In the genomic region with DNA sequence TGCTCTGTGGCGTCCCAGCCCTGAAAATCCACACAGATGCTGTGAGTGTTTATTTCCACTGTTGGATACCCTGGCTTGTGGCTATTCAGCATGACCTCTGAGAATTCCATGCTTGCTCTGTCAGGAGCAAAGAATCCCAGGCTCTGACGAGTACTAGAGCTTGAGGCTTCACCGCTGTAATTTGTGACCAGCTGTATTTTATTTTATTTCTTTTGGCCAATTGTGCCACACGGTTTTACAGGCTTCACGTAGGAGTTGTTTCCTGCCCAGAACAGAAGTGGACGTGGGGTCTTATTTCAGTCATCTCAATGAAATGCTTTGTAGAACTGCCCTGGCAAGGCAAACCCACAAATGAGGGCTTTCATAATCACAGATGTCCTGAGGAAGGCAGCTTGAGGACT, we compare ENCODE assay signal across 15 cellular contexts.
DNase-seq lines count a peak whose midpoint lies in the region; ATAC-seq and TF ChIP-seq lines count a peak whose summit lies in the region.
"Had no signal": no experiment of that assay in that cellular context is flagged by ENCODE, and none has a peak within 500 bp of the region (broad histone marks: within the 10 kb centered on the region; RNA-seq: fewer than 3 reads in every experiment).

No MANE protein-coding gene starts in this region.

- H2AK5ac ChIP-seq in neuronal stem cell (ENCODE audit: low read depth, low read length): no peak overlapping the region

- peak overlapping the region; percentile 26 for H2BK15ac ChIP-seq in neuronal stem cell (ENCODE audit: low read length)

- DNase-seq in BJ (ENCODE audit: low read depth) (peak; percentile 93), NB4 (ENCODE audit: low read depth) (peak; percentile 85), dorsolateral prefrontal cortex (no peak), neuronal stem cell (ENCODE audit: low spot score) (no peak), immature natural killer cell (no peak), GM19238 (ENCODE audit: insufficient read length, low spot score) (no peak)
- DNase-seq in activated CD8-positive, alpha-beta memory T cell treated with anti-CD3 and anti-CD28 coated beads, Interleukin-2, amount 50 U/mL, for 4 hours: no peak
- DNase-seq: activated naive CD4-positive, alpha-beta T cell treated with Interleukin-2 at 50 U/mL for 16 hours; cortex of kidney; left ventricle myocardium inferior; PC-9; stimulated activated CD4-positive, alpha-beta T cell treated with anti-CD3 and anti-CD28 coated beads, Interleukin-2, amount 100 ng/mL, for 48 hours; stimulated activated naive CD4-positive, alpha-beta T cell treated with Interleukin-2 at 50 U/mL for 16 hours had no signal

- peaks cover 9% of the 10 kb centered on the region for H3K79me1 ChIP-seq in neuronal stem cell (ENCODE audit: low read depth, low read length)

- H3K4me3 ChIP-seq in BJ (ENCODE audit: low read depth, low read length) (no peak overlapping the region), NB4 (ENCODE audit: low read depth, low read length) (no peak overlapping the region), dorsolateral prefrontal cortex (peak overlapping the region in 21 of 59 donors; percentile 3 to 48 (median 22)), neuronal stem cell (ENCODE audit: low read length in 2 of 2) (no peak overlapping the region)
- H3K4me3 ChIP-seq: left ventricle myocardium inferior, PC-9 had no signal

- no peak overlapping the region for H3K23ac ChIP-seq in neuronal stem cell (ENCODE audit: low read depth, low read length, poor library complexity)

- no peak overlapping the region for H2AFZ ChIP-seq in neuronal stem cell (ENCODE audit: low read length)
- H2AFZ ChIP-seq: parathyroid adenoma, PC-9 had no signal

- no CpG with 5 or more reads among the region's 6 CpGs for WGBS in neuronal stem cell (ENCODE audit: extremely low coverage in 2 of 2, insufficient read length in 2 of 2, insufficient replicate concordance in 1 of 2), 2 donors

- TF ChIP-seq CTCF in BJ (IDR thresholded peaks at IDR 0.05; ENCODE audit: insufficient read depth, low read depth, low read length) (no peak), NB4 (IDR thresholded peaks at IDR 0.05; ENCODE audit: low read depth, low read length) (no peak), dorsolateral prefrontal cortex (IDR thresholded peaks at IDR 0.05 in 54 of 56, conservative IDR thresholded peaks at IDR 0.05 in 2 of 56; ENCODE audit: low read depth in 1 of 56, partially characterized antibody in 56 of 56) (no peak)

- no peaks in the 10 kb centered on the region for H3K9me3 Mint-ChIP-seq in immature natural killer cell

- H2BK5ac ChIP-seq in neuronal stem cell (ENCODE audit: low read length): no peak overlapping the region

- no peak overlapping the region for H3K4me3 Mint-ChIP-seq in immature natural killer cell

- no peak for TF ChIP-seq POLR2A in NB4 (IDR thresholded peaks at IDR 0.05; ENCODE audit: extremely low read depth, insufficient read length)

- peaks cover 6 to 25% of the 10 kb centered on the region in 2 donors for H3K4me1 ChIP-seq in neuronal stem cell (ENCODE audit: control insufficient read depth in 2 of 2, insufficient read depth in 1 of 2, low read depth in 1 of 2, low read length in 2 of 2)
- H3K4me1 ChIP-seq: left ventricle myocardium inferior, parathyroid adenoma had no signal

- H3K36me3 Mint-ChIP-seq in immature natural killer cell: no peaks in the 10 kb centered on the region

- H3K4me2 ChIP-seq in neuronal stem cell (ENCODE audit: insufficient read depth, low read length, poor library complexity, severe bottlenecking): no peak overlapping the region
- H3K4me2 ChIP-seq: PC-9 had no signal

- H4K8ac ChIP-seq in neuronal stem cell (ENCODE audit: low read depth, low read length): no peak overlapping the region

- no peaks in the 10 kb centered on the region for H3K27me3 ChIP-seq in BJ (ENCODE audit: control insufficient read depth, insufficient read depth, low read length)
- H3K27me3 ChIP-seq in dorsolateral prefrontal cortex: peaks cover 0 to 44% (median 0%) of the 10 kb centered on the region in 45 donors
- H3K27me3 ChIP-seq in neuronal stem cell (ENCODE audit: control insufficient read depth in 3 of 3, insufficient read depth in 3 of 3, low read depth in 1 of 3, low read length in 3 of 3): no peaks in the 10 kb centered on the region

- H3K27ac Mint-ChIP-seq in immature natural killer cell: no peak overlapping the region

- H3K27me3 Mint-ChIP-seq in immature natural killer cell (ENCODE audit: low read depth in 3 of 3): peaks cover 0 to 9% (median 0%) of the 10 kb centered on the region in 3 donors

- no peak overlapping the region for H4K91ac ChIP-seq in neuronal stem cell (ENCODE audit: low read depth, low read length, poor library complexity)

- no peak for ATAC-seq in HG03439 (IDR thresholded peaks at IDR 0.05; ENCODE audit: unreplicated experiment)

- intact Hi-C loops in dorsolateral prefrontal cortex (cut with DNase I): no loop called here

- no peak overlapping the region for H3K9ac ChIP-seq in neuronal stem cell (ENCODE audit: low read depth, low read length, poor library complexity)
- H3K9ac ChIP-seq: parathyroid adenoma had no signal

- H3K4me1 Mint-ChIP-seq in immature natural killer cell: no peaks in the 10 kb centered on the region

- no peak overlapping the region for H2BK120ac ChIP-seq in neuronal stem cell (ENCODE audit: low read depth, low read length)

- H3K27ac ChIP-seq in dorsolateral prefrontal cortex (peak overlapping the region in 54 of 59 donors; percentile 2 to 86 (median 72)), neuronal stem cell (replicated peaks; ENCODE audit: low read length) (no peak overlapping the region)
- H3K27ac ChIP-seq: left ventricle myocardium inferior, parathyroid adenoma, PC-9 had no signal

- no peak overlapping the region for H3K14ac ChIP-seq in neuronal stem cell (ENCODE audit: low read length)

- H3K36me3 ChIP-seq in BJ (ENCODE audit: control insufficient read depth, insufficient read depth, low read length): no peaks in the 10 kb centered on the region
- peaks cover 3 to 25% of the 10 kb centered on the region in 2 donors for H3K36me3 ChIP-seq in neuronal stem cell (replicated peaks in 1 of 2; ENCODE audit: control insufficient read depth in 2 of 2, insufficient read depth in 2 of 2, low read length in 2 of 2)
- H3K36me3 ChIP-seq: left ventricle myocardium inferior had no signal

- no peak overlapping the region for H3K4ac ChIP-seq in neuronal stem cell (ENCODE audit: low read length)

- no peaks in the 10 kb centered on the region for H3K9me3 ChIP-seq in neuronal stem cell (replicated peaks in 1 of 2; ENCODE audit: control insufficient read depth in 2 of 2, insufficient read depth in 1 of 2, low read depth in 1 of 2, low read length in 2 of 2)
- H3K9me3 ChIP-seq: left ventricle myocardium inferior had no signal

- POLR2A ChIA-PET in BJ (lab: Charles Lee): no interaction called here

- CTCF ChIA-PET in BJ (lab: Yijun Ruan, JAX): interaction anchor here (1.1 to 1.8 kb wide), 4 partner anchors 11 to 222 kb away, joined by 3 to 5 read pairs (median 4); no protein-coding TSS in a partner anchor

- no peak overlapping the region for H3K18ac ChIP-seq in neuronal stem cell (ENCODE audit: low read length)

- H2BK12ac ChIP-seq in neuronal stem cell (ENCODE audit: low read length): no peak overlapping the region

Comparison
In these comparisons a context has a peak if more than half of its experiments do, and no peak if none do; other contexts are left out.
1. DNase-seq: peak in BJ (single experiment) and NB4 (single experiment); none in dorsolateral prefrontal cortex (0 of 10), neuronal stem cell (single experiment), immature natural killer cell (0 of 3), activated CD8-positive, alpha-beta memory T cell treated with anti-CD3 and anti-CD28 coated beads, Interleukin-2, amount 50 U/mL, for 4 hours (single experiment) and GM19238 (single experiment).